24 cellular contexts compared by ENCODE assay signal in the genomic region with DNA sequence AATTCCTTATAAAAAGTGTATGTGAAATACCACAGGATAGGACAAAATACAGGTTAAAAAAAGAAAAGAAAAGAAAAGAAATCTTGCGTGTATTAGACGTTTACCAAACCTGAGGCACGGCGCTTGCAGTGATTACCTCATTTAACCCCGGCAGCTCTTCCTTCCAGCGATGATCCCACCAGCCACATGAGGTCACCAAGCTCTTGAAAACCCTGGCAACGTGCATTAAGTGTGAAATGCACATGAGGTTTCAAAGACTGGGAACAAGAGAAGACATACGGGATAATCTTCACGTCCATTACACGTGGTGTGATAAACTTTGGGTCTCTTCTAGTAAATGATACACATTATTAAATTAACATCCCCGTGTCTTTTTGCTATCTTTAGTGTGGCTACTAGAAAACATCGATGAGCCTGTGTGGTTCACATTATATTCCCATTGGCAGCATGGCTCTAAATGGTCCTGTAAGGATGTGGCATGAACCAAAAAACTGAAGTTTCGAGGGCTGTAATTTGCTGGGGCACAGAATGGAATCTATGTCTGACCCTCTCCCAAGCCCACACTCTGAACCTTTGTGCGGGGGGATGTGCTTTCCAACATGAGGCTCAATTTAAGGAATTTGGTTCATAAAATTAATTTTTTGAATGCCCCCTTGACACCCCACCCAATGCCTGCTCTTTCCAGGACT. TPM values are rescaled to one million over a fixed set of nuclear protein-coding genes. Genes with fewer than 3 reads are reported as not detected.
DNase-seq lines count a peak whose midpoint lies in the region; ATAC-seq and TF ChIP-seq lines count a peak whose summit lies in the region.
"Had no signal": no experiment of that assay in that cellular context is flagged by ENCODE, and none has a peak within 500 bp of the region (broad histone marks: within the 10 kb centered on the region; RNA-seq: fewer than 3 reads in every experiment).

No MANE protein-coding gene starts in this region.

- H3K4ac ChIP-seq in mesenchymal stem cell (ENCODE audit: low read depth in 1 of 2, low read length in 2 of 2) = no peak overlapping the region

- no peak overlapping the region for H3K27ac ChIP-seq in WERI-Rb-1
- H3K27ac ChIP-seq in mesenchymal stem cell (ENCODE audit: low read length, poor library complexity, severe bottlenecking) = no peak overlapping the region
- H3K27ac ChIP-seq: prostate gland, transverse colon had no signal

- CTCF ChIA-PET in GM10248 (lab: Yijun Ruan, JAX) = no interaction called here

- ATAC-seq in activated CD4-positive, CD25-positive, alpha-beta regulatory T cell treated with anti-CD3 and anti-CD28 coated beads, Interleukin-2, amount 50 U/mL, for 24 hours = no peak
- ATAC-seq in HG02970 (IDR thresholded peaks at IDR 0.05; ENCODE audit: low FRiP score, unreplicated experiment) = no peak
- ATAC-seq: activated T-cell treated with anti-CD3 and anti-CD28 coated beads, Interleukin-2, amount 50 U/mL, for 72 hours; esophagus mucosa; stimulated activated naive CD8-positive, alpha-beta T cell treated with anti-CD3 and anti-CD28 coated beads, Interleukin-15, Interleukin-2, amounts not matched to agents 100 U/mL and 50 U/mL, for 24 hours had no signal

- no peak overlapping the region for H2BK120ac ChIP-seq in mesenchymal stem cell (ENCODE audit: low read depth, low read length)

- H3K27me3 ChIP-seq in WERI-Rb-1 (ENCODE audit: insufficient read depth, low read depth, severe bottlenecking) (no peaks in the 10 kb centered on the region), mesenchymal stem cell (ENCODE audit: control insufficient read depth in 1 of 2, insufficient read depth in 1 of 2, low read length in 2 of 2) (no peaks in the 10 kb centered on the region)
- H3K27me3 ChIP-seq: transverse colon had no signal

- H3K36me3 ChIP-seq in WERI-Rb-1 (no peaks in the 10 kb centered on the region), mesenchymal stem cell (ENCODE audit: control insufficient read depth in 1 of 2, insufficient read depth in 2 of 2, low read depth in 1 of 2, low read length in 2 of 2) (no peaks in the 10 kb centered on the region)
- H3K36me3 ChIP-seq: prostate gland, transverse colon had no signal

- peaks cover 3% of the 10 kb centered on the region for H3K4me1 ChIP-seq in mesenchymal stem cell (ENCODE audit: control insufficient read depth, insufficient read depth, low read depth, low read length)
- H3K4me1 ChIP-seq: prostate gland, transverse colon had no signal

- H2AFZ ChIP-seq in mesenchymal stem cell (ENCODE audit: low read depth, low read length) = no peak overlapping the region

- H3K14ac ChIP-seq in mesenchymal stem cell (ENCODE audit: low read length in 2 of 2) = no peak overlapping the region

- no peak overlapping the region for H2AK5ac ChIP-seq in mesenchymal stem cell (ENCODE audit: low read length, severe bottlenecking)

- DNase-seq in AG10803 (ENCODE audit: low read depth) (peak; percentile 77), GM03348 (ENCODE audit: low spot score) (peak; percentile 66), WERI-Rb-1 (peak; percentile 56), mesenchymal stem cell (no peak), GM10248 (ENCODE audit: extremely low spot score) (no peak)
- DNase-seq: activated CD4-positive, CD25-positive, alpha-beta regulatory T cell treated with anti-CD3 and anti-CD28 coated beads, Interleukin-2, amount 50 U/mL, for 72 hours; activated CD8-positive, alpha-beta memory T cell treated with anti-CD3 and anti-CD28 coated beads for 24 hours; activated naive CD4-positive, alpha-beta T cell treated with anti-CD3 and anti-CD28 coated beads, Interleukin-2, amount 10 ng/mL, durations not matched to agents 7 days and 5 days; activated T-cell treated with anti-CD3 and anti-CD28 coated beads, Interleukin-2, amount 50 U/mL, for 72 hours; aorta; COR-L47; effector memory CD4-positive, alpha-beta T cell; NCI-H2029; nephron progenitor cell; SK-N-SH; stimulated activated CD4-positive, alpha-beta T cell treated with anti-CD3 and anti-CD28 coated beads, Interleukin-4, amount 100 ng/mL, for 1 hour; stimulated activated naive CD8-positive, alpha-beta T cell treated with anti-CD3 and anti-CD28 coated beads, Interleukin-15, Interleukin-2, amounts not matched to agents 100 U/mL and 50 U/mL, for 24 hours; T-helper 9 cell; transverse colon had no signal

- WGBS in mesenchymal stem cell = 74% methylated on average over 11 of the region's 14 CpGs

- H2BK5ac ChIP-seq in mesenchymal stem cell (ENCODE audit: low read depth, low read length, poor library complexity, severe bottlenecking) = no peak overlapping the region

- H3K23ac ChIP-seq in mesenchymal stem cell (ENCODE audit: low read length in 2 of 2) = no peak overlapping the region

- no peak overlapping the region for H3K4me2 ChIP-seq in mesenchymal stem cell (ENCODE audit: low read length, poor library complexity, severe bottlenecking)
- H3K4me2 ChIP-seq: SK-N-SH, smooth muscle cell had no signal

- H3K9ac ChIP-seq in mesenchymal stem cell (ENCODE audit: low read length) = peak overlapping the region; percentile 73
- H3K9ac ChIP-seq: SK-N-SH had no signal

- POLR2A ChIA-PET in GM10248 (lab: Yijun Ruan, JAX) = no interaction called here

- no peak overlapping the region for H2BK12ac ChIP-seq in mesenchymal stem cell (ENCODE audit: low read length in 2 of 2)

- H4K91ac ChIP-seq in mesenchymal stem cell (ENCODE audit: low read length) = no peak overlapping the region

- H3K79me1 ChIP-seq in mesenchymal stem cell (replicated peaks; ENCODE audit: low read length, poor library complexity, severe bottlenecking) = no peaks in the 10 kb centered on the region

- no peak overlapping the region for H4K8ac ChIP-seq in mesenchymal stem cell (ENCODE audit: low read length)

- H3K4me3 ChIP-seq in AG10803 (ENCODE audit: low read length) (no peak overlapping the region), WERI-Rb-1 (ENCODE audit: low read depth, low read length) (no peak overlapping the region), mesenchymal stem cell (ENCODE audit: insufficient read depth in 1 of 2, low read depth in 1 of 2, low read length in 2 of 2) (no peak overlapping the region)
- H3K4me3 ChIP-seq: prostate gland, smooth muscle cell, transverse colon had no signal

- no peaks in the 10 kb centered on the region for H3K9me3 ChIP-seq in WERI-Rb-1 (ENCODE audit: severe bottlenecking)
- H3K9me3 ChIP-seq in mesenchymal stem cell (ENCODE audit: control insufficient read depth, low read length) = no peaks in the 10 kb centered on the region
- H3K9me3 ChIP-seq: prostate gland, SK-N-SH, transverse colon had no signal

- H2BK15ac ChIP-seq in mesenchymal stem cell (ENCODE audit: low read depth, poor library complexity, severe bottlenecking) = no peak overlapping the region

- peak; percentile 26; the same call in 1 of the 2 replicates for TF ChIP-seq CTCF in AG10803 (conservative IDR thresholded peaks at IDR 0.05; ENCODE audit: low read length)
- TF ChIP-seq CTCF in WERI-Rb-1 (IDR thresholded peaks at IDR 0.05; ENCODE audit: low read depth, low read length) = 0 out of 2 replicates have a peak, but pooled peaks have one; percentile 13
- no peak for TF ChIP-seq CTCF in GM10248 (IDR thresholded peaks at IDR 0.05; ENCODE audit: control extremely low read depth, extremely low read depth, low read depth, missing control alignments)

- H3K18ac ChIP-seq in mesenchymal stem cell (ENCODE audit: low read depth in 1 of 2, low read length in 2 of 2) = no peak overlapping the region

RNA-seq across cellular contexts. Expression of a gene that starts 59.2 kb away (rescaled TPM):
- polyA plus RNA-seq in mesenchymal stem cell (2013, experiment 1 of 2) = 1.1 TPM
- 1.2 TPM for polyA plus RNA-seq in mesenchymal stem cell (2013, experiment 2 of 2)

Comparison
In these comparisons a context has a peak if more than half of its experiments do, and no peak if none do; other contexts are left out.
1. DNase-seq: peak in AG10803 (single experiment), GM03348 (single experiment) and WERI-Rb-1 (single experiment); none in mesenchymal stem cell (single experiment) and GM10248 (single experiment).